In the genomic region with DNA sequence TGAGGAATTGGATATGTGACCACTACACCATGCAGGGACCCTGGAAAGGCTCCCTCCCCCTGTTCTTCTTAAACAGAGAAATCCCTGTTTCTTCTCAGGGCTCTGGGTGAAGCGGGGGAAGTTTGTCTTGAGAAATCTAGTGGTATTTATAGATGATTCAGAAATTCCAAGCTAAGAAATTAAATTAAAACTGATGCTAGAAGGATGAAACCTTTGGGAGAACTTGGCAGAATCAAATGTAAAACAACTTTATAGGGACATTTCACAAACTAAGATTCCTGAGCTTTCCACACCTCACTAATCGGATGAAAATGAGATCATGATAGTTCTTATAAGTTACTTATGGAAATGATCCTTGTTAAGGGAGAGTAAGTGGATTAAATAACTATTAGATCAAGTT, we compare ENCODE assay signal across 1 cellular context.
A peak's percentile ranks its signal among the peaks of the same experiment; 100 is the strongest.
TF ChIP-seq lines count a peak whose summit lies in the region.

No MANE protein-coding gene starts in this region.

TF ChIP-seq in SK-N-SH, 30 proteins besides CTCF, POLR2A, EP300 and RAD21:
- TF ChIP-seq, protein P1, sequence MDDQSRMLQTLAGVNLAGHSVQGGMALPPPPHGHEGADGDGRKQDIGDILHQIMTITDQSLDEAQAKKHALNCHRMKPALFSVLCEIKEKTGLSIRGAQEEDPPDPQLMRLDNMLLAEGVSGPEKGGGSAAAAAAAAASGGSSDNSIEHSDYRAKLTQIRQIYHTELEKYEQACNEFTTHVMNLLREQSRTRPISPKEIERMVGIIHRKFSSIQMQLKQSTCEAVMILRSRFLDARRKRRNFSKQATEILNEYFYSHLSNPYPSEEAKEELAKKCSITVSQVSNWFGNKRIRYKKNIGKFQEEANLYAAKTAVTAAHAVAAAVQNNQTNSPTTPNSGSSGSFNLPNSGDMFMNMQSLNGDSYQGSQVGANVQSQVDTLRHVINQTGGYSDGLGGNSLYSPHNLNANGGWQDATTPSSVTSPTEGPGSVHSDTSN (IDR thresholded peaks at IDR 0.05): peak; percentile 45
- TF ChIP-seq NRF1 (IDR thresholded peaks at IDR 0.05; ENCODE audit: low read depth, low read length): no peak
- TF ChIP-seq, protein P2, sequence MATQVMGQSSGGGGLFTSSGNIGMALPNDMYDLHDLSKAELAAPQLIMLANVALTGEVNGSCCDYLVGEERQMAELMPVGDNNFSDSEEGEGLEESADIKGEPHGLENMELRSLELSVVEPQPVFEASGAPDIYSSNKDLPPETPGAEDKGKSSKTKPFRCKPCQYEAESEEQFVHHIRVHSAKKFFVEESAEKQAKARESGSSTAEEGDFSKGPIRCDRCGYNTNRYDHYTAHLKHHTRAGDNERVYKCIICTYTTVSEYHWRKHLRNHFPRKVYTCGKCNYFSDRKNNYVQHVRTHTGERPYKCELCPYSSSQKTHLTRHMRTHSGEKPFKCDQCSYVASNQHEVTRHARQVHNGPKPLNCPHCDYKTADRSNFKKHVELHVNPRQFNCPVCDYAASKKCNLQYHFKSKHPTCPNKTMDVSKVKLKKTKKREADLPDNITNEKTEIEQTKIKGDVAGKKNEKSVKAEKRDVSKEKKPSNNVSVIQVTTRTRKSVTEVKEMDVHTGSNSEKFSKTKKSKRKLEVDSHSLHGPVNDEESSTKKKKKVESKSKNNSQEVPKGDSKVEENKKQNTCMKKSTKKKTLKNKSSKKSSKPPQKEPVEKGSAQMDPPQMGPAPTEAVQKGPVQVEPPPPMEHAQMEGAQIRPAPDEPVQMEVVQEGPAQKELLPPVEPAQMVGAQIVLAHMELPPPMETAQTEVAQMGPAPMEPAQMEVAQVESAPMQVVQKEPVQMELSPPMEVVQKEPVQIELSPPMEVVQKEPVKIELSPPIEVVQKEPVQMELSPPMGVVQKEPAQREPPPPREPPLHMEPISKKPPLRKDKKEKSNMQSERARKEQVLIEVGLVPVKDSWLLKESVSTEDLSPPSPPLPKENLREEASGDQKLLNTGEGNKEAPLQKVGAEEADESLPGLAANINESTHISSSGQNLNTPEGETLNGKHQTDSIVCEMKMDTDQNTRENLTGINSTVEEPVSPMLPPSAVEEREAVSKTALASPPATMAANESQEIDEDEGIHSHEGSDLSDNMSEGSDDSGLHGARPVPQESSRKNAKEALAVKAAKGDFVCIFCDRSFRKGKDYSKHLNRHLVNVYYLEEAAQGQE (IDR thresholded peaks at IDR 0.05; ENCODE audit: low read depth, low read length): no peak
- no peak for TF ChIP-seq FOXM1 (IDR thresholded peaks at IDR 0.05; ENCODE audit: low read depth)
- peak; percentile 19; the same call in 1 of the 2 replicates for TF ChIP-seq POLR2AphosphoS5 (IDR thresholded peaks at IDR 0.05; ENCODE audit: low read depth, low read length)
- TF ChIP-seq MXI1 (IDR thresholded peaks at IDR 0.05; ENCODE audit: low read depth, low read length): no peak
- no peak for TF ChIP-seq FOSL2 (IDR thresholded peaks at IDR 0.05; ENCODE audit: borderline replicate concordance, low read depth)
- TF ChIP-seq RFX5 (IDR thresholded peaks at IDR 0.05; ENCODE audit: low read length): no peak
- TF ChIP-seq, protein P3, sequence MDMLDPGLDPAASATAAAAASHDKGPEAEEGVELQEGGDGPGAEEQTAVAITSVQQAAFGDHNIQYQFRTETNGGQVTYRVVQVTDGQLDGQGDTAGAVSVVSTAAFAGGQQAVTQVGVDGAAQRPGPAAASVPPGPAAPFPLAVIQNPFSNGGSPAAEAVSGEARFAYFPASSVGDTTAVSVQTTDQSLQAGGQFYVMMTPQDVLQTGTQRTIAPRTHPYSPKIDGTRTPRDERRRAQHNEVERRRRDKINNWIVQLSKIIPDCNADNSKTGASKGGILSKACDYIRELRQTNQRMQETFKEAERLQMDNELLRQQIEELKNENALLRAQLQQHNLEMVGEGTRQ (IDR thresholded peaks at IDR 0.05; ENCODE audit: borderline replicate concordance, low read depth, low read length): no peak
- TF ChIP-seq TCF12 (IDR thresholded peaks at IDR 0.05): peak; percentile 34
- TF ChIP-seq JUND (IDR thresholded peaks at IDR 0.05): peak; percentile 39; the same call in 1 of the 2 replicates
- no peak for TF ChIP-seq TEAD4 (IDR thresholded peaks at IDR 0.05; ENCODE audit: borderline replicate concordance, insufficient read depth)
- TF ChIP-seq RXRA (IDR thresholded peaks at IDR 0.05; ENCODE audit: borderline replicate concordance, low read depth): no peak
- no peak for TF ChIP-seq MEF2A (IDR thresholded peaks at IDR 0.05; ENCODE audit: borderline replicate concordance, low read depth)
- TF ChIP-seq, protein P4, sequence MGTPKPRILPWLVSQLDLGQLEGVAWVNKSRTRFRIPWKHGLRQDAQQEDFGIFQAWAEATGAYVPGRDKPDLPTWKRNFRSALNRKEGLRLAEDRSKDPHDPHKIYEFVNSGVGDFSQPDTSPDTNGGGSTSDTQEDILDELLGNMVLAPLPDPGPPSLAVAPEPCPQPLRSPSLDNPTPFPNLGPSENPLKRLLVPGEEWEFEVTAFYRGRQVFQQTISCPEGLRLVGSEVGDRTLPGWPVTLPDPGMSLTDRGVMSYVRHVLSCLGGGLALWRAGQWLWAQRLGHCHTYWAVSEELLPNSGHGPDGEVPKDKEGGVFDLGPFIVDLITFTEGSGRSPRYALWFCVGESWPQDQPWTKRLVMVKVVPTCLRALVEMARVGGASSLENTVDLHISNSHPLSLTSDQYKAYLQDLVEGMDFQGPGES (IDR thresholded peaks at IDR 0.05; ENCODE audit: low read depth, low read length): no peak
